In genomic region chr1:23732363-23733224, GRCh38 we compare ENCODE assay signal across 21 cellular contexts. TPM values are rescaled to one million over a fixed set of nuclear protein-coding genes. Genes with fewer than 3 reads are reported as not detected.
DNase-seq lines count a peak whose midpoint lies in the region; ATAC-seq, FAIRE-seq and TF ChIP-seq lines count a peak whose summit lies in the region.
"Had no signal": no experiment of that assay in that cellular context is flagged by ENCODE, and none has a peak within 500 bp of the region (broad histone marks: within the 10 kb centered on the region; RNA-seq: fewer than 3 reads in every experiment).

No MANE protein-coding gene starts in this region.

- TF ChIP-seq EP300 in K562 (IDR thresholded peaks at IDR 0.05; ENCODE audit: low read length) (no peak), ovary (IDR thresholded peaks at IDR 0.05) (no peak)

- H3K9me1 ChIP-seq in K562 (ENCODE audit: control insufficient read depth, insufficient read depth, low read length) = no peaks in the 10 kb centered on the region

- in situ Hi-C loops in Caki2 (cut with HindIII; ENCODE audit: low pct_unique_long_range_greater_than_20kb, low sequenced_read_pairs) (no loop called here), K562 (cut with MboI) (no loop called here)

- H3K9me3 ChIP-seq in K562 (replicated peaks; ENCODE audit: control insufficient read depth, insufficient read depth, low read depth, low read length) (no peaks in the 10 kb centered on the region), ovary (no peaks in the 10 kb centered on the region)
- H3K9me3 ChIP-seq: BLaER1, gastrocnemius medialis, upper lobe of left lung had no signal

- BruUV-seq in K562 (replicated peaks; lab: Mats Ljungman, UMichigan) = no TSS peak

- FAIRE-seq in K562 (lab: Jason Lieb, UNC) = peak; percentile 78

- H3K36me3 ChIP-seq in K562 (ENCODE audit: control insufficient read depth, insufficient read depth, low read length) (no peaks in the 10 kb centered on the region; the same call in 1 of the 3 replicates), ovary (no peaks in the 10 kb centered on the region)
- H3K36me3 ChIP-seq: gastrocnemius medialis, upper lobe of left lung had no signal

- H3K9ac ChIP-seq in K562 (ENCODE audit: insufficient read depth in 1 of 2, low read depth in 2 of 2, low read length in 2 of 2) = no peak overlapping the region
- H3K9ac ChIP-seq: BLaER1 had no signal

- no peak overlapping the region for H2AFZ ChIP-seq in K562 (ENCODE audit: low read depth, low read length)

- H3K4me2 ChIP-seq in K562 (ENCODE audit: insufficient read depth, low read length) = no peak overlapping the region
- H3K4me2 ChIP-seq: BLaER1 had no signal

- H3K4me3 ChIP-seq in K562 (no peak overlapping the region), ovary (no peak overlapping the region)
- H3K4me3 ChIP-seq: BLaER1, gastrocnemius medialis, upper lobe of left lung had no signal

- POLR2A ChIA-PET in K562 (lab: Yijun Ruan, JAX) = interaction anchor here (0.6 to 1.9 kb wide), 3 partner anchors 8 to 26 kb away, joined by 3 to 8 read pairs (median 4); no protein-coding TSS in a partner anchor

- WGBS in K562 (ENCODE audit: insufficient coverage, low coverage, missing lambda C conversion rate) = 82% methylated on average over 10 of the region's 10 CpGs
- 95 to 96% (median 95%) methylated on average over 10 of the region's 10 CpGs for WGBS in ovary, 3 donors

- peaks cover 6% of the 10 kb centered on the region; the same call in 1 of the 3 replicates for H3K79me2 ChIP-seq in K562 (ENCODE audit: control insufficient read depth, insufficient read depth, low read length)

- TF ChIP-seq POLR2A in K562 (conservative IDR thresholded peaks at IDR 0.05) = no peak
- no peak for TF ChIP-seq POLR2A in ovary (IDR thresholded peaks at IDR 0.05)

- CTCF ChIA-PET in K562 (lab: Yijun Ruan, JAX; ENCODE audit: low intra/inter-chr PET ratio) = interaction anchor here (0.6 kb wide), 1 partner anchor 50 kb away, joined by 3 read pairs; no protein-coding TSS in a partner anchor

- TF ChIP-seq CTCF in K562 (IDR thresholded peaks at IDR 0.05 in 2 of 3, conservative IDR thresholded peaks at IDR 0.05 in 1 of 3; ENCODE audit: insufficient read depth in 2 of 3, low read depth in 1 of 3, low read length in 3 of 3) (no peak), ovary (IDR thresholded peaks at IDR 0.05) (no peak)

- no peaks in the 10 kb centered on the region for H4K20me1 ChIP-seq in K562 (replicated peaks; ENCODE audit: control insufficient read depth, insufficient read depth, low read length)

- peak; percentile 62 for ATAC-seq in K562
- peak; percentile 54 for ATAC-seq in left colon
- ATAC-seq: activated CD8-positive, alpha-beta memory T cell treated with anti-CD3 and anti-CD28 coated beads, Interleukin-2, amount 10 ng/mL, durations not matched to agents 7 days and 5 days; gastrocnemius medialis; sciatic nerve had no signal

- H3K27me3 ChIP-seq in K562 (ENCODE audit: control insufficient read depth in 2 of 2, insufficient read depth in 2 of 2, low read length in 2 of 2) = no peaks in the 10 kb centered on the region
- no peaks in the 10 kb centered on the region for H3K27me3 ChIP-seq in ovary
- H3K27me3 ChIP-seq: BLaER1, gastrocnemius medialis, upper lobe of left lung had no signal

- DNase-seq in Caki2 (ENCODE audit: low read depth) = peak; percentile 18
- DNase-seq in M059J (ENCODE audit: low read depth) = peak; percentile 50
- peak in 3 of 4 experiments; percentile 37 to 50 (median 48) for DNase-seq in K562 (ENCODE audit: extremely low read depth in 1 of 4, low spot score in 3 of 4)
- no peak for DNase-seq in left colon
- DNase-seq in ovary = no peak
- DNase-seq in globus pallidus (ENCODE audit: low spot score) = no peak
- DNase-seq in NCI-H69 (lab: John Stamatoyannopoulos, UW) = no peak
- DNase-seq in NCI-H2081 (lab: John Stamatoyannopoulos, UW) = no peak
- DNase-seq: activated CD8-positive, alpha-beta memory T cell treated with anti-CD3 and anti-CD28 coated beads, Interleukin-2, amount 10 ng/mL, durations not matched to agents 7 days and 5 days; activated gamma-delta T cell treated with Interleukin-2 at 50 U/mL for 16 hours; DMS79; effector memory CD4-positive, alpha-beta T cell; gastrocnemius medialis; GOT3; mesendoderm; NCI-H1417; NCI-H345; stimulated activated CD4-positive, alpha-beta T cell treated with anti-CD3 and anti-CD28 coated beads, Interleukin-4, amount 100 ng/mL, for 4 hours; upper lobe of left lung had no signal

- H3K4me1 ChIP-seq in K562 (replicated peaks in 1 of 2; ENCODE audit: control insufficient read depth in 2 of 2, insufficient read depth in 2 of 2, low read length in 2 of 2) = peaks cover 4 to 12% of the 10 kb centered on the region in 2 experiments; a peak in 2 of 5 replicates
- peaks cover under 1% of the 10 kb centered on the region for H3K4me1 ChIP-seq in ovary (ENCODE audit: insufficient read depth)

- H3K27ac ChIP-seq in K562 (ENCODE audit: extremely low read depth, low read depth, low read length) = peak overlapping the region; percentile 7; the same call in 1 of the 3 replicates
- no peak overlapping the region for H3K27ac ChIP-seq in ovary
- H3K27ac ChIP-seq: BLaER1, gastrocnemius medialis, upper lobe of left lung had no signal

- no peak for TF ChIP-seq RAD21 in K562 (CRISPR knock-in tag; conservative IDR thresholded peaks at IDR 0.05 in 1 of 2, IDR thresholded peaks at IDR 0.05 in 1 of 2)

- intact Hi-C loops in K562 (cut with micrococcal nuclease) = no loop called here
- intact Hi-C loops in left colon (cut with DNase I, micrococcal nuclease) = no loop called here
- intact Hi-C loops in ovary (cut with DNase I) = no loop called here

RNA-seq across cellular contexts. Expression of gene ELOA, which starts 10.7 kb away (rescaled TPM):
- 18.6 and 21.6 TPM in 2 replicates for total RNA-seq in Caki2 (2014; rRNA removed; shearing (Covaris generic); ENCODE audit: low replicate concordance)
- 57.6 and 74.5 TPM in 2 replicates for total RNA-seq in M059J (2014; rRNA removed; shearing (Covaris generic))
- total RNA-seq in K562 (2011; cell fraction: chromatin; rRNA removed; ENCODE audit: low replicate concordance) = 40.0 and 60.8 TPM in 2 replicates
- 22.4 and 23.7 TPM in 2 replicates for total RNA-seq in K562 (2011; cell fraction: nucleolus; rRNA removed)
- 31.1 and 33.1 TPM in 2 replicates for total RNA-seq in K562 (2011; cell fraction: nucleoplasm; rRNA removed)
- total RNA-seq in K562 (2014; rRNA removed) (61.3 and 70.8 TPM in 2 replicates), K562 (2014; rRNA removed; fragmentation: Illumina TruSeq; extraction: Trizol) (74.1 and 75.8 TPM in 2 replicates), K562 (2015; rRNA removed; fragmentation: Illumina TruSeq; extraction: Trizol) (77.6 and 80.0 TPM in 2 replicates), K562 (2021) (66.6 and 70.8 TPM in 2 replicates), left colon (10 to 100 TPM; 29.6 to 34.7 TPM), ovary (10 to 100 TPM; 17.8 to 38.0 (median 27.3) TPM)
- polyA plus RNA-seq in K562 (2011; rRNA removed) (29.7 and 33.3 TPM in 2 replicates), K562 (2014; fragmentation: Illumina TruSeq; extraction: Trizol) (80.6 and 98.6 TPM in 2 replicates), K562 (2014; fragmentation: Nextera tagmentation; extraction: Ambion mirVana) (10 to 100 TPM; 31.9 to 53.6 TPM), K562 (2014; rRNA removed) (44.4 and 48.7 TPM in 2 replicates), ovary (10 to 100 TPM; 13.0 to 29.8 TPM)
- 13.9 and 14.8 TPM in 2 replicates for polyA plus RNA-seq in K562 (2011; cell fraction: cytosol; rRNA removed)
- polyA plus RNA-seq in K562 (2011; cell fraction: nucleus; rRNA removed) = 24.7 and 25.8 TPM in 2 replicates
- 28.7 and 53.0 TPM in 2 replicates for polyA plus RNA-seq in K562 (2012)
- polyA minus RNA-seq in K562 (2011; rRNA and poly(A)+ RNA removed) = 35.1 and 35.7 TPM in 2 replicates
- polyA minus RNA-seq in K562 (2011; cell fraction: cytosol; rRNA and poly(A)+ RNA removed) = 25.7 and 34.4 TPM in 2 replicates
- polyA minus RNA-seq in K562 (2011; cell fraction: nucleus; rRNA and poly(A)+ RNA removed) = 10.5 and 19.7 TPM in 2 replicates

RNA-seq across cellular contexts. Expression of gene RPL11, which starts 41.0 kb away (rescaled TPM):
- total RNA-seq in Caki2 (2014; rRNA removed; shearing (Covaris generic); ENCODE audit: low replicate concordance) = 413 and 414 TPM in 2 replicates
- total RNA-seq in M059J (2014; rRNA removed; shearing (Covaris generic)) = 897 and 1,213 TPM in 2 replicates
- 326 and 345 TPM in 2 replicates for total RNA-seq in K562 (2011; cell fraction: chromatin; rRNA removed; ENCODE audit: low replicate concordance)
- total RNA-seq in K562 (2011; cell fraction: nucleolus; rRNA removed) = 341 and 370 TPM in 2 replicates
- 557 and 1,073 TPM in 2 replicates for total RNA-seq in K562 (2011; cell fraction: nucleoplasm; rRNA removed)
- total RNA-seq in K562 (2014; rRNA removed) (3,111 and 3,495 TPM in 2 replicates), K562 (2014; rRNA removed; fragmentation: Illumina TruSeq; extraction: Trizol) (3,683 and 3,950 TPM in 2 replicates), K562 (2015; rRNA removed; fragmentation: Illumina TruSeq; extraction: Trizol) (3,549 and 3,642 TPM in 2 replicates), K562 (2021) (1,751 and 1,781 TPM in 2 replicates), left colon (100 to 1,000 TPM; 818 to 848 TPM), ovary (1,000 to 10,000 TPM; 1,656 to 2,751 (median 1,969) TPM)
- polyA plus RNA-seq in K562 (2011; rRNA removed) (2,818 and 2,821 TPM in 2 replicates), K562 (2014; fragmentation: Illumina TruSeq; extraction: Trizol) (3,852 and 4,443 TPM in 2 replicates), K562 (2014; fragmentation: Nextera tagmentation; extraction: Ambion mirVana) (1,000 to 10,000 TPM; 2,542 to 2,758 TPM), K562 (2014; rRNA removed) (4,338 and 4,526 TPM in 2 replicates), ovary (1,000 to 10,000 TPM; 4,158 to 5,066 TPM)
- 831 and 2,063 TPM in 2 replicates for polyA plus RNA-seq in K562 (2011; cell fraction: cytosol; rRNA removed)
- polyA plus RNA-seq in K562 (2011; cell fraction: nucleus; rRNA removed) = 469 and 968 TPM in 2 replicates
- polyA plus RNA-seq in K562 (2012) = 3,491 and 4,910 TPM in 2 replicates
- 1,269 and 1,421 TPM in 2 replicates for polyA minus RNA-seq in K562 (2011; rRNA and poly(A)+ RNA removed)
- 631 and 637 TPM in 2 replicates for polyA minus RNA-seq in K562 (2011; cell fraction: cytosol; rRNA and poly(A)+ RNA removed)
- 128 and 273 TPM in 2 replicates for polyA minus RNA-seq in K562 (2011; cell fraction: nucleus; rRNA and poly(A)+ RNA removed)

RNA-seq across cellular contexts. Expression of gene PITHD1, which starts 45.6 kb away (rescaled TPM):
- total RNA-seq in Caki2 (2014; rRNA removed; shearing (Covaris generic); ENCODE audit: low replicate concordance) = 55.0 and 55.4 TPM in 2 replicates
- 81.8 and 95.6 TPM in 2 replicates for total RNA-seq in M059J (2014; rRNA removed; shearing (Covaris generic))
- total RNA-seq in K562 (2011; cell fraction: chromatin; rRNA removed; ENCODE audit: low replicate concordance) = 96.3 and 113 TPM in 2 replicates
- total RNA-seq in K562 (2011; cell fraction: nucleolus; rRNA removed) = 53.2 and 60.7 TPM in 2 replicates
- total RNA-seq in K562 (2011; cell fraction: nucleoplasm; rRNA removed) = 112 and 144 TPM in 2 replicates
- total RNA-seq in K562 (2014; rRNA removed) (149 and 175 TPM in 2 replicates), K562 (2014; rRNA removed; fragmentation: Illumina TruSeq; extraction: Trizol) (172 and 175 TPM in 2 replicates), K562 (2015; rRNA removed; fragmentation: Illumina TruSeq; extraction: Trizol) (144 and 151 TPM in 2 replicates), K562 (2021) (126 and 141 TPM in 2 replicates), left colon (10 to 100 TPM; 38.2 to 43.4 TPM), ovary (10 to 100 TPM; 39.9 to 46.5 (median 42.7) TPM)
- polyA plus RNA-seq in K562 (2011; rRNA removed) (159 and 167 TPM in 2 replicates), K562 (2014; fragmentation: Illumina TruSeq; extraction: Trizol) (133 and 138 TPM in 2 replicates), K562 (2014; fragmentation: Nextera tagmentation; extraction: Ambion mirVana) (10 to 100 TPM; 46.5 to 51.7 TPM), K562 (2014; rRNA removed) (159 and 175 TPM in 2 replicates), ovary (10 to 100 TPM; 43.4 to 55.0 TPM)
- polyA plus RNA-seq in K562 (2011; cell fraction: cytosol; rRNA removed) = 81.9 and 157 TPM in 2 replicates
- 74.8 and 105 TPM in 2 replicates for polyA plus RNA-seq in K562 (2011; cell fraction: nucleus; rRNA removed)
- 80.0 and 120 TPM in 2 replicates for polyA plus RNA-seq in K562 (2012)
- polyA minus RNA-seq in K562 (2011; rRNA and poly(A)+ RNA removed) = 59.4 and 74.4 TPM in 2 replicates
- polyA minus RNA-seq in K562 (2011; cell fraction: cytosol; rRNA and poly(A)+ RNA removed) = 29.4 and 34.5 TPM in 2 replicates
- 17.0 and 32.8 TPM in 2 replicates for polyA minus RNA-seq in K562 (2011; cell fraction: nucleus; rRNA and poly(A)+ RNA removed)

RNA-seq across cellular contexts. Expression of gene LYPLA2, which starts 58.4 kb away (rescaled TPM):
- 95.6 and 105 TPM in 2 replicates for total RNA-seq in Caki2 (2014; rRNA removed; shearing (Covaris generic); ENCODE audit: low replicate concordance)
- total RNA-seq in M059J (2014; rRNA removed; shearing (Covaris generic)) = 52.5 and 71.7 TPM in 2 replicates
- total RNA-seq in K562 (2011; cell fraction: chromatin; rRNA removed; ENCODE audit: low replicate concordance) = 27.3 and 126 TPM in 2 replicates
- total RNA-seq in K562 (2011; cell fraction: nucleolus; rRNA removed) = 89.4 and 103 TPM in 2 replicates
- total RNA-seq in K562 (2011; cell fraction: nucleoplasm; rRNA removed) = 56.7 and 62.0 TPM in 2 replicates
- total RNA-seq in K562 (2014; rRNA removed) (126 and 144 TPM in 2 replicates), K562 (2014; rRNA removed; fragmentation: Illumina TruSeq; extraction: Trizol) (17.4 and 25.8 TPM in 2 replicates), K562 (2015; rRNA removed; fragmentation: Illumina TruSeq; extraction: Trizol) (56.5 and 58.4 TPM in 2 replicates), K562 (2021) (108 and 109 TPM in 2 replicates), left colon (10 to 100 TPM; 85.3 to 97.2 TPM), ovary (10 to 100 TPM; 16.5 to 33.2 (median 27.3) TPM)
- polyA plus RNA-seq in K562 (2011; rRNA removed) (60.1 and 72.7 TPM in 2 replicates), K562 (2014; fragmentation: Illumina TruSeq; extraction: Trizol) (90.2 and 141 TPM in 2 replicates), K562 (2014; fragmentation: Nextera tagmentation; extraction: Ambion mirVana) (1 to 10 TPM; 3.9 to 9.9 TPM), K562 (2014; rRNA removed) (127 and 128 TPM in 2 replicates), ovary (10 to 100 TPM in 1 of 2 donors, 1 to 10 TPM in 1; 8.5 to 23.4 TPM)
- polyA plus RNA-seq in K562 (2011; cell fraction: cytosol; rRNA removed) = 89.6 and 223 TPM in 2 replicates
- polyA plus RNA-seq in K562 (2011; cell fraction: nucleus; rRNA removed) = 141 and 217 TPM in 2 replicates
- 97.6 and 103 TPM in 2 replicates for polyA plus RNA-seq in K562 (2012)
- polyA minus RNA-seq in K562 (2011; rRNA and poly(A)+ RNA removed) = 21.3 and 39.9 TPM in 2 replicates
- polyA minus RNA-seq in K562 (2011; cell fraction: cytosol; rRNA and poly(A)+ RNA removed) = 64.0 and 69.4 TPM in 2 replicates
- polyA minus RNA-seq in K562 (2011; cell fraction: nucleus; rRNA and poly(A)+ RNA removed) = 25.7 and 26.4 TPM in 2 replicates

Comparison
In these comparisons a context has a peak if more than half of its experiments do, and no peak if none do; other contexts are left out.
1. DNase-seq: peak in Caki2 (single experiment), M059J (single experiment) and K562 (3 of 4); none in left colon (0 of 2), ovary (0 of 5), globus pallidus (single experiment), NCI-H69 (single experiment) and NCI-H2081 (0 of 2).